In the genomic region with DNA sequence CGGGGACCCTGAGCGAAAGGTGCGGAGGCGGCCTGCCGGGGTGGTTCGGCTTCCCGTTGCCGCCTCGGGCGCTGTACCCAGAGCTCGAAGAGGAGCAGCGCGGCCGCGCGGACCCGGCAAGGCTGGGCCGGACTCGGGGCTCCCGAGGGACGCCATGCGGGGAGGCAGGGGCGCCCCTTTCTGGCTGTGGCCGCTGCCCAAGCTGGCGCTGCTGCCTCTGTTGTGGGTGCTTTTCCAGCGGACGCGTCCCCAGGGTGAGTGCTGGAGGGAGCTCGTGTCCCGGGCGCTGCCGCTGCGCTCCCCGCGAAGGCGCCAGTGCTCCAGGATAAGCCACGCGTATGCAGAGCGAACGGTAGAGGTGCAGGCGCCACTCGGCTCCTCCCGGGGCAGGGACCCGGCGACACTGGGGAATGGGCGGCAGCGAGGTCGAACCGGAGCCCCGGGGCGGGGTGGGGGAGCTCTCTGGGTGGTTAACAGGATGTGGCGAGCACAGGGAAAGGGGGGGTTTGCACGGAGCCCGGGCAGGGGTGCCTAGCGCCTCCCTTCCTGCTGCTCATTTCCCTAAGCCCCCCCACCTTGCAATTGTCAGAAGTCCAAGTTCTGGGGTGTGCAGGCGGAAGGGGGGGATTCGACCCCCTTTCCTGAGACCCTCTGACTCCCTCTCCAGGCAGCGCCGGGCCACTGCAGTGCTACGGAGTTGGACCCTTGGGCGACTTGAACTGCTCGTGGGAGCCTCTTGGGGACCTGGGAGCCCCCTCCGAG, we compare ENCODE assay signal across 1 cellular context.
A peak's percentile ranks its signal among the peaks of the same experiment; 100 is the strongest.
TF ChIP-seq lines count a peak whose summit lies in the region.

A gene (plus strand): TSS at position 44 of the 762 bp plus-strand sequence. CDS start 111 bp downstream, at position 155.

TF ChIP-seq in HepG2, 621 proteins besides CTCF, POLR2A, EP300 and RAD21 (continued from another document and continues in another):
- TF ChIP-seq, protein P1, sequence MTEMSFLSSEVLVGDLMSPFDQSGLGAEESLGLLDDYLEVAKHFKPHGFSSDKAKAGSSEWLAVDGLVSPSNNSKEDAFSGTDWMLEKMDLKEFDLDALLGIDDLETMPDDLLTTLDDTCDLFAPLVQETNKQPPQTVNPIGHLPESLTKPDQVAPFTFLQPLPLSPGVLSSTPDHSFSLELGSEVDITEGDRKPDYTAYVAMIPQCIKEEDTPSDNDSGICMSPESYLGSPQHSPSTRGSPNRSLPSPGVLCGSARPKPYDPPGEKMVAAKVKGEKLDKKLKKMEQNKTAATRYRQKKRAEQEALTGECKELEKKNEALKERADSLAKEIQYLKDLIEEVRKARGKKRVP (CRISPR knock-in tag; IDR thresholded peaks at IDR 0.05): no peak
- TF ChIP-seq NPAS2 (CRISPR knock-in tag; IDR thresholded peaks at IDR 0.05; ENCODE audit: borderline replicate concordance): no peak
- no peak for TF ChIP-seq ZSCAN22 (CRISPR knock-in tag; IDR thresholded peaks at IDR 0.05)
- TF ChIP-seq ZNF451 (CRISPR knock-in tag; IDR thresholded peaks at IDR 0.05): no peak
- TF ChIP-seq RXRB (CRISPR knock-in tag; IDR thresholded peaks at IDR 0.05; ENCODE audit: borderline replicate concordance): no peak
- no peak for TF ChIP-seq ZNF138 (CRISPR knock-in tag; IDR thresholded peaks at IDR 0.05; ENCODE audit: low read depth)
- TF ChIP-seq MAFF (IDR thresholded peaks at IDR 0.05; ENCODE audit: low read depth, low read length): no peak
- TF ChIP-seq, protein P2, sequence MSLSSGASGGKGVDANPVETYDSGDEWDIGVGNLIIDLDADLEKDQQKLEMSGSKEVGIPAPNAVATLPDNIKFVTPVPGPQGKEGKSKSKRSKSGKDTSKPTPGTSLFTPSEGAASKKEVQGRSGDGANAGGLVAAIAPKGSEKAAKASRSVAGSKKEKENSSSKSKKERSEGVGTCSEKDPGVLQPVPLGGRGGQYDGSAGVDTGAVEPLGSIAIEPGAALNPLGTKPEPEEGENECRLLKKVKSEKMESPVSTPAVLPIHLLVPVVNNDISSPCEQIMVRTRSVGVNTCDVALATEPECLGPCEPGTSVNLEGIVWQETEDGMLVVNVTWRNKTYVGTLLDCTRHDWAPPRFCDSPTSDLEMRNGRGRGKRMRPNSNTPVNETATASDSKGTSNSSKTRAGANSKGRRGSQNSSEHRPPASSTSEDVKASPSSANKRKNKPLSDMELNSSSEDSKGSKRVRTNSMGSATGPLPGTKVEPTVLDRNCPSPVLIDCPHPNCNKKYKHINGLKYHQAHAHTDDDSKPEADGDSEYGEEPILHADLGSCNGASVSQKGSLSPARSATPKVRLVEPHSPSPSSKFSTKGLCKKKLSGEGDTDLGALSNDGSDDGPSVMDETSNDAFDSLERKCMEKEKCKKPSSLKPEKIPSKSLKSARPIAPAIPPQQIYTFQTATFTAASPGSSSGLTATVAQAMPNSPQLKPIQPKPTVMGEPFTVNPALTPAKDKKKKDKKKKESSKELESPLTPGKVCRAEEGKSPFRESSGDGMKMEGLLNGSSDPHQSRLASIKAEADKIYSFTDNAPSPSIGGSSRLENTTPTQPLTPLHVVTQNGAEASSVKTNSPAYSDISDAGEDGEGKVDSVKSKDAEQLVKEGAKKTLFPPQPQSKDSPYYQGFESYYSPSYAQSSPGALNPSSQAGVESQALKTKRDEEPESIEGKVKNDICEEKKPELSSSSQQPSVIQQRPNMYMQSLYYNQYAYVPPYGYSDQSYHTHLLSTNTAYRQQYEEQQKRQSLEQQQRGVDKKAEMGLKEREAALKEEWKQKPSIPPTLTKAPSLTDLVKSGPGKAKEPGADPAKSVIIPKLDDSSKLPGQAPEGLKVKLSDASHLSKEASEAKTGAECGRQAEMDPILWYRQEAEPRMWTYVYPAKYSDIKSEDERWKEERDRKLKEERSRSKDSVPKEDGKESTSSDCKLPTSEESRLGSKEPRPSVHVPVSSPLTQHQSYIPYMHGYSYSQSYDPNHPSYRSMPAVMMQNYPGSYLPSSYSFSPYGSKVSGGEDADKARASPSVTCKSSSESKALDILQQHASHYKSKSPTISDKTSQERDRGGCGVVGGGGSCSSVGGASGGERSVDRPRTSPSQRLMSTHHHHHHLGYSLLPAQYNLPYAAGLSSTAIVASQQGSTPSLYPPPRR (CRISPR knock-in tag; IDR thresholded peaks at IDR 0.05; ENCODE audit: borderline replicate concordance): 0 out of 2 replicates have a peak, but pooled peaks have one; percentile 24
- TF ChIP-seq ZNF713 (CRISPR knock-in tag; IDR thresholded peaks at IDR 0.05): no peak
- no peak for TF ChIP-seq ZNF672 (CRISPR knock-in tag; IDR thresholded peaks at IDR 0.05)
- no peak for TF ChIP-seq SNRNP70 (IDR thresholded peaks at IDR 0.05; ENCODE audit: low read depth, low read length)
- TF ChIP-seq NR2F6 (IDR thresholded peaks at IDR 0.05): no peak
- no peak for TF ChIP-seq NR2F6 (CRISPR knock-in tag; IDR thresholded peaks at IDR 0.05)
- peak; percentile 52; the same call in 1 of the 2 replicates for TF ChIP-seq ZNF773 (CRISPR knock-in tag; IDR thresholded peaks at IDR 0.05; ENCODE audit: borderline replicate concordance)
- no peak for TF ChIP-seq FOXK1 (CRISPR knock-in tag; IDR thresholded peaks at IDR 0.05; ENCODE audit: borderline replicate concordance, low read depth)
- TF ChIP-seq SIN3A (IDR thresholded peaks at IDR 0.05; ENCODE audit: borderline replicate concordance, low read depth, low read length): no peak
- TF ChIP-seq ZNF329 (CRISPR knock-in tag; IDR thresholded peaks at IDR 0.05; ENCODE audit: low read depth): 0 out of 2 replicates have a peak, but pooled peaks have one; percentile 50
- TF ChIP-seq TCF7L2 (IDR thresholded peaks at IDR 0.05; ENCODE audit: low read depth, low read length): no peak
- no peak for TF ChIP-seq STAT5B (CRISPR knock-in tag; IDR thresholded peaks at IDR 0.05)
- TF ChIP-seq MXD4 (CRISPR knock-in tag; IDR thresholded peaks at IDR 0.05): no peak; the same call in 1 of the 2 replicates
- TF ChIP-seq ZNF383 (CRISPR knock-in tag; IDR thresholded peaks at IDR 0.05; ENCODE audit: borderline replicate concordance): no peak
- peak; percentile 87 for TF ChIP-seq ZBTB7A (CRISPR knock-in tag; IDR thresholded peaks at IDR 0.05)
- TF ChIP-seq, protein P3, sequence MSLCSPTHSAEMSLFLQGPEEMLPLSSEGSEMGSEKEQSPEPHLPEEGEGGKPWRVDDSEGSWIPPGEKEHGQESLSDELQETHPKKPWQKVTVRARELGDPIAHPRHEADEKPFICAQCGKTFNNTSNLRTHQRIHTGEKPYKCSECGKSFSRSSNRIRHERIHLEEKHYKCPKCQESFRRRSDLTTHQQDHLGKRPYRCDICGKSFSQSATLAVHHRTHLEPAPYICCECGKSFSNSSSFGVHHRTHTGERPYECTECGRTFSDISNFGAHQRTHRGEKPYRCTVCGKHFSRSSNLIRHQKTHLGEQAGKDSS (CRISPR knock-in tag; IDR thresholded peaks at IDR 0.05; ENCODE audit: borderline replicate concordance, low read depth): no peak; the same call in 1 of the 2 replicates
- TF ChIP-seq, protein P4, sequence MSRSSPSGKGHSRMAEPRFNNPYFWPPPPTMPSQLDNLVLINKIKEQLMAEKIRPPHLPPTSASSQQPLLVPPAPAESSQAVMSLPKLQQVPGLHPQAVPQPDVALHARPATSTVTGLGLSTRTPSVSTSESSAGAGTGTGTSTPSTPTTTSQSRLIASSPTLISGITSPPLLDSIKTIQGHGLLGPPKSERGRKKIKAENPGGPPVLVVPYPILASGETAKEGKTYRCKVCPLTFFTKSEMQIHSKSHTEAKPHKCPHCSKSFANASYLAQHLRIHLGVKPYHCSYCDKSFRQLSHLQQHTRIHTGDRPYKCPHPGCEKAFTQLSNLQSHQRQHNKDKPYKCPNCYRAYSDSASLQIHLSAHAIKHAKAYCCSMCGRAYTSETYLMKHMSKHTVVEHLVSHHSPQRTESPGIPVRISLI (CRISPR knock-in tag; IDR thresholded peaks at IDR 0.05; ENCODE audit: borderline replicate concordance): no peak; the same call in 1 of the 2 replicates
- no peak for TF ChIP-seq NFE2 (CRISPR knock-in tag; IDR thresholded peaks at IDR 0.05)
- TF ChIP-seq ZNF749 (CRISPR knock-in tag; IDR thresholded peaks at IDR 0.05; ENCODE audit: borderline replicate concordance): peak; percentile 84; the same call in 1 of the 2 replicates
- no peak; the same call in 1 of the 2 replicates for TF ChIP-seq ZSCAN21 (CRISPR knock-in tag; IDR thresholded peaks at IDR 0.05; ENCODE audit: borderline replicate concordance)
- TF ChIP-seq MBNL3 (CRISPR knock-in tag; conservative IDR thresholded peaks at IDR 0.05): no peak
- TF ChIP-seq RXRA (CRISPR knock-in tag; IDR thresholded peaks at IDR 0.05): peak; percentile 58; the same call in 1 of the 2 replicates
- TF ChIP-seq ZNF850 (CRISPR knock-in tag; conservative IDR thresholded peaks at IDR 0.05): 0 out of 2 replicates have a peak, but pooled peaks have one; percentile 47
- peak; percentile 14; the same call in 1 of the 2 replicates for TF ChIP-seq MED1 (CRISPR knock-in tag; IDR thresholded peaks at IDR 0.05)
- TF ChIP-seq, protein P5, sequence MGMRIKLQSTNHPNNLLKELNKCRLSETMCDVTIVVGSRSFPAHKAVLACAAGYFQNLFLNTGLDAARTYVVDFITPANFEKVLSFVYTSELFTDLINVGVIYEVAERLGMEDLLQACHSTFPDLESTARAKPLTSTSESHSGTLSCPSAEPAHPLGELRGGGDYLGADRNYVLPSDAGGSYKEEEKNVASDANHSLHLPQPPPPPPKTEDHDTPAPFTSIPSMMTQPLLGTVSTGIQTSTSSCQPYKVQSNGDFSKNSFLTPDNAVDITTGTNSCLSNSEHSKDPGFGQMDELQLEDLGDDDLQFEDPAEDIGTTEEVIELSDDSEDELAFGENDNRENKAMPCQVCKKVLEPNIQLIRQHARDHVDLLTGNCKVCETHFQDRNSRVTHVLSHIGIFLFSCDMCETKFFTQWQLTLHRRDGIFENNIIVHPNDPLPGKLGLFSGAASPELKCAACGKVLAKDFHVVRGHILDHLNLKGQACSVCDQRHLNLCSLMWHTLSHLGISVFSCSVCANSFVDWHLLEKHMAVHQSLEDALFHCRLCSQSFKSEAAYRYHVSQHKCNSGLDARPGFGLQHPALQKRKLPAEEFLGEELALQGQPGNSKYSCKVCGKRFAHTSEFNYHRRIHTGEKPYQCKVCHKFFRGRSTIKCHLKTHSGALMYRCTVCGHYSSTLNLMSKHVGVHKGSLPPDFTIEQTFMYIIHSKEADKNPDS (CRISPR knock-in tag; IDR thresholded peaks at IDR 0.05): 0 out of 2 replicates have a peak, but pooled peaks have one; percentile 65
- no peak for TF ChIP-seq KDM4B (CRISPR knock-in tag; IDR thresholded peaks at IDR 0.05)
- TF ChIP-seq NFE2L1 (CRISPR knock-in tag; IDR thresholded peaks at IDR 0.05; ENCODE audit: borderline replicate concordance): no peak
- TF ChIP-seq, protein P6, sequence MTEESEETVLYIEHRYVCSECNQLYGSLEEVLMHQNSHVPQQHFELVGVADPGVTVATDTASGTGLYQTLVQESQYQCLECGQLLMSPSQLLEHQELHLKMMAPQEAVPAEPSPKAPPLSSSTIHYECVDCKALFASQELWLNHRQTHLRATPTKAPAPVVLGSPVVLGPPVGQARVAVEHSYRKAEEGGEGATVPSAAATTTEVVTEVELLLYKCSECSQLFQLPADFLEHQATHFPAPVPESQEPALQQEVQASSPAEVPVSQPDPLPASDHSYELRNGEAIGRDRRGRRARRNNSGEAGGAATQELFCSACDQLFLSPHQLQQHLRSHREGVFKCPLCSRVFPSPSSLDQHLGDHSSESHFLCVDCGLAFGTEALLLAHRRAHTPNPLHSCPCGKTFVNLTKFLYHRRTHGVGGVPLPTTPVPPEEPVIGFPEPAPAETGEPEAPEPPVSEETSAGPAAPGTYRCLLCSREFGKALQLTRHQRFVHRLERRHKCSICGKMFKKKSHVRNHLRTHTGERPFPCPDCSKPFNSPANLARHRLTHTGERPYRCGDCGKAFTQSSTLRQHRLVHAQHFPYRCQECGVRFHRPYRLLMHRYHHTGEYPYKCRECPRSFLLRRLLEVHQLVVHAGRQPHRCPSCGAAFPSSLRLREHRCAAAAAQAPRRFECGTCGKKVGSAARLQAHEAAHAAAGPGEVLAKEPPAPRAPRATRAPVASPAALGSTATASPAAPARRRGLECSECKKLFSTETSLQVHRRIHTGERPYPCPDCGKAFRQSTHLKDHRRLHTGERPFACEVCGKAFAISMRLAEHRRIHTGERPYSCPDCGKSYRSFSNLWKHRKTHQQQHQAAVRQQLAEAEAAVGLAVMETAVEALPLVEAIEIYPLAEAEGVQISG (CRISPR knock-in tag; IDR thresholded peaks at IDR 0.05): peak; percentile 50
- TF ChIP-seq ZNF460 (CRISPR knock-in tag; IDR thresholded peaks at IDR 0.05; ENCODE audit: borderline replicate concordance): no peak
- TF ChIP-seq, protein P7, sequence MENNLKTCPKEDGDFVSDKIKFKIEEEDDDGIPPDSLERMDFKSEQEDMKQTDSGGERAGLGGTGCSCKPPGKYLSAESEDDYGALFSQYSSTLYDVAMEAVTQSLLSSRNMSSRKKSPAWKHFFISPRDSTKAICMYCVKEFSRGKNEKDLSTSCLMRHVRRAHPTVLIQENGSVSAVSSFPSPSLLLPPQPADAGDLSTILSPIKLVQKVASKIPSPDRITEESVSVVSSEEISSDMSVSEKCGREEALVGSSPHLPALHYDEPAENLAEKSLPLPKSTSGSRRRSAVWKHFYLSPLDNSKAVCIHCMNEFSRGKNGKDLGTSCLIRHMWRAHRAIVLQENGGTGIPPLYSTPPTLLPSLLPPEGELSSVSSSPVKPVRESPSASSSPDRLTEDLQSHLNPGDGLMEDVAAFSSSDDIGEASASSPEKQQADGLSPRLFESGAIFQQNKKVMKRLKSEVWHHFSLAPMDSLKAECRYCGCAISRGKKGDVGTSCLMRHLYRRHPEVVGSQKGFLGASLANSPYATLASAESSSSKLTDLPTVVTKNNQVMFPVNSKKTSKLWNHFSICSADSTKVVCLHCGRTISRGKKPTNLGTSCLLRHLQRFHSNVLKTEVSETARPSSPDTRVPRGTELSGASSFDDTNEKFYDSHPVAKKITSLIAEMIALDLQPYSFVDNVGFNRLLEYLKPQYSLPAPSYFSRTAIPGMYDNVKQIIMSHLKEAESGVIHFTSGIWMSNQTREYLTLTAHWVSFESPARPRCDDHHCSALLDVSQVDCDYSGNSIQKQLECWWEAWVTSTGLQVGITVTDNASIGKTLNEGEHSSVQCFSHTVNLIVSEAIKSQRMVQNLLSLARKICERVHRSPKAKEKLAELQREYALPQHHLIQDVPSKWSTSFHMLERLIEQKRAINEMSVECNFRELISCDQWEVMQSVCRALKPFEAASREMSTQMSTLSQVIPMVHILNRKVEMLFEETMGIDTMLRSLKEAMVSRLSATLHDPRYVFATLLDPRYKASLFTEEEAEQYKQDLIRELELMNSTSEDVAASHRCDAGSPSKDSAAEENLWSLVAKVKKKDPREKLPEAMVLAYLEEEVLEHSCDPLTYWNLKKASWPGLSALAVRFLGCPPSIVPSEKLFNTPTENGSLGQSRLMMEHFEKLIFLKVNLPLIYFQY (CRISPR knock-in tag; IDR thresholded peaks at IDR 0.05; ENCODE audit: borderline replicate concordance): peak; percentile 17; the same call in 1 of the 2 replicates
- TF ChIP-seq SNAI1 (CRISPR knock-in tag; IDR thresholded peaks at IDR 0.05; ENCODE audit: borderline replicate concordance): no peak; the same call in 1 of the 2 replicates
- TF ChIP-seq ATRX (CRISPR knock-in tag; IDR thresholded peaks at IDR 0.05; ENCODE audit: borderline replicate concordance): no peak
- no peak for TF ChIP-seq ZNF552 (CRISPR knock-in tag; IDR thresholded peaks at IDR 0.05; ENCODE audit: borderline replicate concordance)
- 0 out of 2 replicates have a peak, but pooled peaks have one; percentile 53 for TF ChIP-seq IRX3 (CRISPR knock-in tag; IDR thresholded peaks at IDR 0.05; ENCODE audit: borderline replicate concordance, low read depth)
